1 cellular context compared by ENCODE assay signal in the genomic region with DNA sequence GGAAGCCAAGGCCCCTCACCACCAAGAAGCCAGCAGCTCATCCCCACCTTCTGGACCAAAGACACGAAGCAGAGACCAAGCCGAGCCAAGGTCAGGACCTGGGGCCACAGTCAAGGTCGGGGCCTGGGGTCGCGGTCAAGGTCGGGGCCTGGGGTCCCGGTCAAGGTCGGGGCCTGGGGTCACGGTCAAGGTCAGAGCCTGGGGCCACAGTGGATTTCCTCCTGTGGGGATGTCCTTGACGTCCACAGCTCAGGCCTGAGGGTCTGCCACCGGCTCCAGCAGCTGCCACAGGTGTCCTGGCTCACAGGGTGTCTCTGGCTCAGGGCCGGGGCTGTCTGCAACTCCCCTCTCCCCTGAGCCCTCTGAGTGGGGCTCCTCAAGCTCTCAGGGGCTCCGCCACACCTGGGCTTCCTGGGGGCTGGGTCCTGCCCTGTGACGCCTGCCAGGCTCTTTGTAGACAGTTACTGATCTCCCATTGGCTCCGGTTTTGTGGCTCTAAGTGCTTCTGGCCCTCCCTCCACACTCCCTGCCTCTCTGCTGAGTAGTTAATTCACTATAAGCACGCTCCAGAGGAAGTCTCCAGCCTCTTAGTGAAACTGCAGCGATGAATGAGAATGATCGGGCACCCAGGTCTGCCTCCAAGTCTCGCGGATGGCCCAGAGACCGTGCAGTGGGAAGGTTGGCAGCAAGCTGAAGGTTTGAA.
TF ChIP-seq lines count a peak whose summit lies in the region.

No MANE protein-coding gene starts in this region.

TF ChIP-seq in HepG2, 621 proteins besides CTCF, POLR2A, EP300 and RAD21 (continued from another document and continues in another):
- TF ChIP-seq ZFX (CRISPR knock-in tag; IDR thresholded peaks at IDR 0.05; ENCODE audit: low read depth), result no peak
- no peak for TF ChIP-seq TCF7 (IDR thresholded peaks at IDR 0.05; ENCODE audit: low read depth)
- no peak for TF ChIP-seq KDM6A (CRISPR knock-in tag; IDR thresholded peaks at IDR 0.05; ENCODE audit: low read depth)
- TF ChIP-seq NRL (CRISPR knock-in tag; IDR thresholded peaks at IDR 0.05; ENCODE audit: borderline replicate concordance), result 0 out of 2 replicates have a peak, but pooled peaks have one; percentile 28
- no peak for TF ChIP-seq SRY (CRISPR knock-in tag; IDR thresholded peaks at IDR 0.05)
- TF ChIP-seq NR2F6 (IDR thresholded peaks at IDR 0.05), result peak; percentile 70; the same call in 1 of the 2 replicates
- peak; percentile 69 for TF ChIP-seq NR2F6 (CRISPR knock-in tag; IDR thresholded peaks at IDR 0.05)
- no peak for TF ChIP-seq SYNCRIP (IDR thresholded peaks at IDR 0.05; ENCODE audit: insufficient read depth, low read depth, low read length)
- TF ChIP-seq, protein P1, sequence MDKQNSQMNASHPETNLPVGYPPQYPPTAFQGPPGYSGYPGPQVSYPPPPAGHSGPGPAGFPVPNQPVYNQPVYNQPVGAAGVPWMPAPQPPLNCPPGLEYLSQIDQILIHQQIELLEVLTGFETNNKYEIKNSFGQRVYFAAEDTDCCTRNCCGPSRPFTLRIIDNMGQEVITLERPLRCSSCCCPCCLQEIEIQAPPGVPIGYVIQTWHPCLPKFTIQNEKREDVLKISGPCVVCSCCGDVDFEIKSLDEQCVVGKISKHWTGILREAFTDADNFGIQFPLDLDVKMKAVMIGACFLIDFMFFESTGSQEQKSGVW (CRISPR knock-in tag; IDR thresholded peaks at IDR 0.05; ENCODE audit: borderline replicate concordance), result no peak
- peak; percentile 90 for TF ChIP-seq SKI (IDR thresholded peaks at IDR 0.05; ENCODE audit: partially characterized antibody)
- TF ChIP-seq ZNF224 (CRISPR knock-in tag; IDR thresholded peaks at IDR 0.05), result no peak
- TF ChIP-seq PAF1 (CRISPR knock-in tag; IDR thresholded peaks at IDR 0.05), result no peak
- TF ChIP-seq DMAP1 (CRISPR knock-in tag; IDR thresholded peaks at IDR 0.05), result no peak
- TF ChIP-seq NR2F1 (CRISPR knock-in tag; IDR thresholded peaks at IDR 0.05), result peak in 1 of 2 experiments; percentile 74; a peak in 3 of 4 replicates
- no peak for TF ChIP-seq MEF2D (CRISPR knock-in tag; IDR thresholded peaks at IDR 0.05)
- TF ChIP-seq RORA (CRISPR knock-in tag; IDR thresholded peaks at IDR 0.05), result no peak
- TF ChIP-seq SRSF1 (optimal IDR thresholded peaks at IDR 0.05; ENCODE audit: low read depth, low read length), result no peak
- TF ChIP-seq ZNF737 (CRISPR knock-in tag; IDR thresholded peaks at IDR 0.05; ENCODE audit: borderline replicate concordance), result no peak
- no peak for TF ChIP-seq TEAD2 (CRISPR knock-in tag; IDR thresholded peaks at IDR 0.05)
- TF ChIP-seq ZSCAN9 (CRISPR knock-in tag; IDR thresholded peaks at IDR 0.05; ENCODE audit: borderline replicate concordance), result no peak
- no peak for TF ChIP-seq ZNF724P (CRISPR knock-in tag; IDR thresholded peaks at IDR 0.05; ENCODE audit: borderline replicate concordance)
- TF ChIP-seq MAFG (CRISPR knock-in tag; IDR thresholded peaks at IDR 0.05), result no peak
- TF ChIP-seq AKAP8 (CRISPR knock-in tag; IDR thresholded peaks at IDR 0.05), result no peak
- no peak for TF ChIP-seq IRF2 (CRISPR knock-in tag; IDR thresholded peaks at IDR 0.05)
- no peak for TF ChIP-seq ISX (CRISPR knock-in tag; conservative IDR thresholded peaks at IDR 0.05)
- TF ChIP-seq NFRKB (IDR thresholded peaks at IDR 0.05), result no peak
- TF ChIP-seq KDM5B (CRISPR knock-in tag; IDR thresholded peaks at IDR 0.05; ENCODE audit: borderline replicate concordance), result no peak
- TF ChIP-seq U2AF2 (IDR thresholded peaks at IDR 0.05; ENCODE audit: low read depth, low read length), result no peak
- TF ChIP-seq ZNF530 (CRISPR knock-in tag; IDR thresholded peaks at IDR 0.05; ENCODE audit: low read depth), result no peak
- no peak for TF ChIP-seq ZBTB3 (CRISPR knock-in tag; IDR thresholded peaks at IDR 0.05; ENCODE audit: borderline replicate concordance, low read depth)
- peak; percentile 48; the same call in 1 of the 2 replicates for TF ChIP-seq HDAC1 (CRISPR knock-in tag; IDR thresholded peaks at IDR 0.05)
- TF ChIP-seq, protein P2, sequence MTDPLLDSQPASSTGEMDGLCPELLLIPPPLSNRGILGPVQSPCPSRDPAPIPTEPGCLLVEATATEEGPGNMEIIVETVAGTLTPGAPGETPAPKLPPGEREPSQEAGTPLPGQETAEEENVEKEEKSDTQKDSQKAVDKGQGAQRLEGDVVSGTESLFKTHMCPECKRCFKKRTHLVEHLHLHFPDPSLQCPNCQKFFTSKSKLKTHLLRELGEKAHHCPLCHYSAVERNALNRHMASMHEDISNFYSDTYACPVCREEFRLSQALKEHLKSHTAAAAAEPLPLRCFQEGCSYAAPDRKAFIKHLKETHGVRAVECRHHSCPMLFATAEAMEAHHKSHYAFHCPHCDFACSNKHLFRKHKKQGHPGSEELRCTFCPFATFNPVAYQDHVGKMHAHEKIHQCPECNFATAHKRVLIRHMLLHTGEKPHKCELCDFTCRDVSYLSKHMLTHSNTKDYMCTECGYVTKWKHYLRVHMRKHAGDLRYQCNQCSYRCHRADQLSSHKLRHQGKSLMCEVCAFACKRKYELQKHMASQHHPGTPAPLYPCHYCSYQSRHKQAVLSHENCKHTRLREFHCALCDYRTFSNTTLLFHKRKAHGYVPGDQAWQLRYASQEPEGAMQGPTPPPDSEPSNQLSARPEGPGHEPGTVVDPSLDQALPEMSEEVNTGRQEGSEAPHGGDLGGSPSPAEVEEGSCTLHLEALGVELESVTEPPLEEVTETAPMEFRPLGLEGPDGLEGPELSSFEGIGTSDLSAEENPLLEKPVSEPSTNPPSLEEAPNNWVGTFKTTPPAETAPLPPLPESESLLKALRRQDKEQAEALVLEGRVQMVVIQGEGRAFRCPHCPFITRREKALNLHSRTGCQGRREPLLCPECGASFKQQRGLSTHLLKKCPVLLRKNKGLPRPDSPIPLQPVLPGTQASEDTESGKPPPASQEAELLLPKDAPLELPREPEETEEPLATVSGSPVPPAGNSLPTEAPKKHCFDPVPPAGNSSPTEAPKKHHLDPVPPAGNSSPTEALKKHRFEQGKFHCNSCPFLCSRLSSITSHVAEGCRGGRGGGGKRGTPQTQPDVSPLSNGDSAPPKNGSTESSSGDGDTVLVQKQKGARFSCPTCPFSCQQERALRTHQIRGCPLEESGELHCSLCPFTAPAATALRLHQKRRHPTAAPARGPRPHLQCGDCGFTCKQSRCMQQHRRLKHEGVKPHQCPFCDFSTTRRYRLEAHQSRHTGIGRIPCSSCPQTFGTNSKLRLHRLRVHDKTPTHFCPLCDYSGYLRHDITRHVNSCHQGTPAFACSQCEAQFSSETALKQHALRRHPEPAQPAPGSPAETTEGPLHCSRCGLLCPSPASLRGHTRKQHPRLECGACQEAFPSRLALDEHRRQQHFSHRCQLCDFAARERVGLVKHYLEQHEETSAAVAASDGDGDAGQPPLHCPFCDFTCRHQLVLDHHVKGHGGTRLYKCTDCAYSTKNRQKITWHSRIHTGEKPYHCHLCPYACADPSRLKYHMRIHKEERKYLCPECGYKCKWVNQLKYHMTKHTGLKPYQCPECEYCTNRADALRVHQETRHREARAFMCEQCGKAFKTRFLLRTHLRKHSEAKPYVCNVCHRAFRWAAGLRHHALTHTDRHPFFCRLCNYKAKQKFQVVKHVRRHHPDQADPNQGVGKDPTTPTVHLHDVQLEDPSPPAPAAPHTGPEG (CRISPR knock-in tag; IDR thresholded peaks at IDR 0.05), result no peak
- no peak for TF ChIP-seq BHLHE40 (IDR thresholded peaks at IDR 0.05; ENCODE audit: low read length)
- no peak for TF ChIP-seq GABPB1 (CRISPR knock-in tag; IDR thresholded peaks at IDR 0.05)
- no peak for TF ChIP-seq ZZZ3 (CRISPR knock-in tag; IDR thresholded peaks at IDR 0.05; ENCODE audit: borderline replicate concordance)
- TF ChIP-seq, protein P3, sequence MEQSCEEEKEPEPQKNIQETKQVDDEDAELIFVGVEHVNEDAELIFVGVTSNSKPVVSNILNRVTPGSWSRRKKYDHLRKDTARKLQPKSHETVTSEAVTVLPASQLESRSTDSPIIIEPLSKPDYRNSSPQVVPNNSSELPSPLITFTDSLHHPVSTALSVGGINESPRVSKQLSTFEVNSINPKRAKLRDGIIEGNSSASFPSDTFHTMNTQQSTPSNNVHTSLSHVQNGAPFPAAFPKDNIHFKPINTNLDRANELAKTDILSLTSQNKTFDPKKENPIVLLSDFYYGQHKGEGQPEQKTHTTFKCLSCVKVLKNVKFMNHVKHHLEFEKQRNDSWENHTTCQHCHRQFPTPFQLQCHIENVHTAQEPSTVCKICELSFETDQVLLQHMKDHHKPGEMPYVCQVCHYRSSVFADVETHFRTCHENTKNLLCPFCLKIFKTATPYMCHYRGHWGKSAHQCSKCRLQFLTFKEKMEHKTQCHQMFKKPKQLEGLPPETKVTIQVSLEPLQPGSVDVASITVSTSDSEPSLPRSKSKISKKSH (CRISPR knock-in tag; IDR thresholded peaks at IDR 0.05; ENCODE audit: borderline replicate concordance), result no peak
- 0 out of 2 replicates have a peak, but pooled peaks have one; percentile 28 for TF ChIP-seq PITX1 (CRISPR knock-in tag; IDR thresholded peaks at IDR 0.05)
- TF ChIP-seq ZNF441 (CRISPR knock-in tag; IDR thresholded peaks at IDR 0.05; ENCODE audit: borderline replicate concordance), result no peak
- TF ChIP-seq SAFB2 (CRISPR knock-in tag; IDR thresholded peaks at IDR 0.05; ENCODE audit: borderline replicate concordance, low read depth), result 0 out of 2 replicates have a peak, but pooled peaks have one; percentile 54
- no peak for TF ChIP-seq ZNF563 (CRISPR knock-in tag; IDR thresholded peaks at IDR 0.05)
- no peak for TF ChIP-seq KDM1A (CRISPR knock-in tag; IDR thresholded peaks at IDR 0.05)
- TF ChIP-seq, protein P4, sequence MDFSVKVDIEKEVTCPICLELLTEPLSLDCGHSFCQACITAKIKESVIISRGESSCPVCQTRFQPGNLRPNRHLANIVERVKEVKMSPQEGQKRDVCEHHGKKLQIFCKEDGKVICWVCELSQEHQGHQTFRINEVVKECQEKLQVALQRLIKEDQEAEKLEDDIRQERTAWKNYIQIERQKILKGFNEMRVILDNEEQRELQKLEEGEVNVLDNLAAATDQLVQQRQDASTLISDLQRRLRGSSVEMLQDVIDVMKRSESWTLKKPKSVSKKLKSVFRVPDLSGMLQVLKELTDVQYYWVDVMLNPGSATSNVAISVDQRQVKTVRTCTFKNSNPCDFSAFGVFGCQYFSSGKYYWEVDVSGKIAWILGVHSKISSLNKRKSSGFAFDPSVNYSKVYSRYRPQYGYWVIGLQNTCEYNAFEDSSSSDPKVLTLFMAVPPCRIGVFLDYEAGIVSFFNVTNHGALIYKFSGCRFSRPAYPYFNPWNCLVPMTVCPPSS (IDR thresholded peaks at IDR 0.05), result no peak
- TF ChIP-seq ZNF256 (CRISPR knock-in tag; conservative IDR thresholded peaks at IDR 0.05), result no peak
- no peak for TF ChIP-seq ETV5 (CRISPR knock-in tag; IDR thresholded peaks at IDR 0.05; ENCODE audit: borderline replicate concordance)
- peak; percentile 72; the same call in 1 of the 2 replicates for TF ChIP-seq NCOR1 (IDR thresholded peaks at IDR 0.05; ENCODE audit: borderline replicate concordance, low read length)
- no peak for TF ChIP-seq RFXAP (CRISPR knock-in tag; IDR thresholded peaks at IDR 0.05; ENCODE audit: borderline replicate concordance)
- no peak for TF ChIP-seq ZIK1 (CRISPR knock-in tag; IDR thresholded peaks at IDR 0.05; ENCODE audit: borderline replicate concordance, low read depth)
- TF ChIP-seq, protein P5, sequence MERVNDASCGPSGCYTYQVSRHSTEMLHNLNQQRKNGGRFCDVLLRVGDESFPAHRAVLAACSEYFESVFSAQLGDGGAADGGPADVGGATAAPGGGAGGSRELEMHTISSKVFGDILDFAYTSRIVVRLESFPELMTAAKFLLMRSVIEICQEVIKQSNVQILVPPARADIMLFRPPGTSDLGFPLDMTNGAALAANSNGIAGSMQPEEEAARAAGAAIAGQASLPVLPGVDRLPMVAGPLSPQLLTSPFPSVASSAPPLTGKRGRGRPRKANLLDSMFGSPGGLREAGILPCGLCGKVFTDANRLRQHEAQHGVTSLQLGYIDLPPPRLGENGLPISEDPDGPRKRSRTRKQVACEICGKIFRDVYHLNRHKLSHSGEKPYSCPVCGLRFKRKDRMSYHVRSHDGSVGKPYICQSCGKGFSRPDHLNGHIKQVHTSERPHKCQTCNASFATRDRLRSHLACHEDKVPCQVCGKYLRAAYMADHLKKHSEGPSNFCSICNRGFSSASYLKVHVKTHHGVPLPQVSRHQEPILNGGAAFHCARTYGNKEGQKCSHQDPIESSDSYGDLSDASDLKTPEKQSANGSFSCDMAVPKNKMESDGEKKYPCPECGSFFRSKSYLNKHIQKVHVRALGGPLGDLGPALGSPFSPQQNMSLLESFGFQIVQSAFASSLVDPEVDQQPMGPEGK (CRISPR knock-in tag; IDR thresholded peaks at IDR 0.05), result no peak
- no peak for TF ChIP-seq ZNF337 (CRISPR knock-in tag; IDR thresholded peaks at IDR 0.05; ENCODE audit: borderline replicate concordance, low read depth)
- TF ChIP-seq ZSCAN21 (CRISPR knock-in tag; IDR thresholded peaks at IDR 0.05; ENCODE audit: borderline replicate concordance), result no peak
- no peak for TF ChIP-seq ZNF235 (CRISPR knock-in tag; IDR thresholded peaks at IDR 0.05; ENCODE audit: borderline replicate concordance)
- TF ChIP-seq, protein P6, sequence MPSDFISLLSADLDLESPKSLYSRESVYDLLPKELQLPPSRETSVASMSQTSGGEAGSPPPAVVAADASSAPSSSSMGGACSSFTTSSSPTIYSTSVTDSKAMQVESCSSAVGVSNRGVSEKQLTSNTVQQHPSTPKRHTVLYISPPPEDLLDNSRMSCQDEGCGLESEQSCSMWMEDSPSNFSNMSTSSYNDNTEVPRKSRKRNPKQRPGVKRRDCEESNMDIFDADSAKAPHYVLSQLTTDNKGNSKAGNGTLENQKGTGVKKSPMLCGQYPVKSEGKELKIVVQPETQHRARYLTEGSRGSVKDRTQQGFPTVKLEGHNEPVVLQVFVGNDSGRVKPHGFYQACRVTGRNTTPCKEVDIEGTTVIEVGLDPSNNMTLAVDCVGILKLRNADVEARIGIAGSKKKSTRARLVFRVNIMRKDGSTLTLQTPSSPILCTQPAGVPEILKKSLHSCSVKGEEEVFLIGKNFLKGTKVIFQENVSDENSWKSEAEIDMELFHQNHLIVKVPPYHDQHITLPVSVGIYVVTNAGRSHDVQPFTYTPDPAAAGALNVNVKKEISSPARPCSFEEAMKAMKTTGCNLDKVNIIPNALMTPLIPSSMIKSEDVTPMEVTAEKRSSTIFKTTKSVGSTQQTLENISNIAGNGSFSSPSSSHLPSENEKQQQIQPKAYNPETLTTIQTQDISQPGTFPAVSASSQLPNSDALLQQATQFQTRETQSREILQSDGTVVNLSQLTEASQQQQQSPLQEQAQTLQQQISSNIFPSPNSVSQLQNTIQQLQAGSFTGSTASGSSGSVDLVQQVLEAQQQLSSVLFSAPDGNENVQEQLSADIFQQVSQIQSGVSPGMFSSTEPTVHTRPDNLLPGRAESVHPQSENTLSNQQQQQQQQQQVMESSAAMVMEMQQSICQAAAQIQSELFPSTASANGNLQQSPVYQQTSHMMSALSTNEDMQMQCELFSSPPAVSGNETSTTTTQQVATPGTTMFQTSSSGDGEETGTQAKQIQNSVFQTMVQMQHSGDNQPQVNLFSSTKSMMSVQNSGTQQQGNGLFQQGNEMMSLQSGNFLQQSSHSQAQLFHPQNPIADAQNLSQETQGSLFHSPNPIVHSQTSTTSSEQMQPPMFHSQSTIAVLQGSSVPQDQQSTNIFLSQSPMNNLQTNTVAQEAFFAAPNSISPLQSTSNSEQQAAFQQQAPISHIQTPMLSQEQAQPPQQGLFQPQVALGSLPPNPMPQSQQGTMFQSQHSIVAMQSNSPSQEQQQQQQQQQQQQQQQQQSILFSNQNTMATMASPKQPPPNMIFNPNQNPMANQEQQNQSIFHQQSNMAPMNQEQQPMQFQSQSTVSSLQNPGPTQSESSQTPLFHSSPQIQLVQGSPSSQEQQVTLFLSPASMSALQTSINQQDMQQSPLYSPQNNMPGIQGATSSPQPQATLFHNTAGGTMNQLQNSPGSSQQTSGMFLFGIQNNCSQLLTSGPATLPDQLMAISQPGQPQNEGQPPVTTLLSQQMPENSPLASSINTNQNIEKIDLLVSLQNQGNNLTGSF (CRISPR knock-in tag; IDR thresholded peaks at IDR 0.05), result no peak
- no peak for TF ChIP-seq SMARCC2 (IDR thresholded peaks at IDR 0.05)
- TF ChIP-seq HNRNPUL1 (IDR thresholded peaks at IDR 0.05; ENCODE audit: low read depth, low read length), result no peak
